ENCODE assay signal across 21 cellular contexts in genomic region chr4:111662496-111662895, GRCh38.
A peak's percentile ranks its signal among the peaks of the same experiment; 100 is the strongest.
DNase-seq lines count a peak whose midpoint lies in the region; ATAC-seq, FAIRE-seq and TF ChIP-seq lines count a peak whose summit lies in the region.
"Had no signal": no experiment of that assay in that cellular context is flagged by ENCODE, and none has a peak within 500 bp of the region (broad histone marks: within the 10 kb centered on the region; RNA-seq: fewer than 3 reads in every experiment).

No MANE protein-coding gene starts in this region.

- H3K27ac Mint-ChIP-seq in stimulated activated naive CD8-positive, alpha-beta T cell treated with anti-CD3 and anti-CD28 coated beads, Interleukin-15, Interleukin-2, amounts not matched to agents 100 ng/mL and 50 ng/mL, for 24 hours, result peak overlapping the region; percentile 43
- peak overlapping the region; percentile 49 for H3K27ac Mint-ChIP-seq in endothelial cell (ENCODE audit: unreplicated experiment)
- H3K27ac Mint-ChIP-seq: B cell; CD4-positive, CD25-positive, alpha-beta regulatory T cell; CD8-positive, alpha-beta T cell; HFFc6 had no signal

- no peak for TF ChIP-seq CTCF in endothelial cell (IDR thresholded peaks at IDR 0.05; ENCODE audit: unreplicated experiment)

- no peaks in the 10 kb centered on the region for H3K4me1 Mint-ChIP-seq in stimulated activated naive CD8-positive, alpha-beta T cell treated with anti-CD3 and anti-CD28 coated beads, Interleukin-15, Interleukin-2, amounts not matched to agents 100 ng/mL and 50 ng/mL, for 24 hours (ENCODE audit: low read depth)
- no peaks in the 10 kb centered on the region for H3K4me1 Mint-ChIP-seq in endothelial cell (ENCODE audit: unreplicated experiment)
- H3K4me1 Mint-ChIP-seq: B cell; CD4-positive, CD25-positive, alpha-beta regulatory T cell had no signal

- no peaks in the 10 kb centered on the region for H3K27me3 Mint-ChIP-seq in stimulated activated naive CD8-positive, alpha-beta T cell treated with anti-CD3 and anti-CD28 coated beads, Interleukin-15, Interleukin-2, amounts not matched to agents 100 ng/mL and 50 ng/mL, for 24 hours
- H3K27me3 Mint-ChIP-seq in endothelial cell (ENCODE audit: unreplicated experiment), result peaks cover 2% of the 10 kb centered on the region
- H3K27me3 Mint-ChIP-seq: B cell; CD4-positive, CD25-positive, alpha-beta regulatory T cell had no signal

- FAIRE-seq in urothelium cell line (lab: Jason Lieb, UNC), result peak; percentile 74
- FAIRE-seq: A204.1, D721Med, G401.6, GM12892, H54 had no signal

- H3K9me3 Mint-ChIP-seq in stimulated activated naive CD8-positive, alpha-beta T cell treated with anti-CD3 and anti-CD28 coated beads, Interleukin-15, Interleukin-2, amounts not matched to agents 100 ng/mL and 50 ng/mL, for 24 hours, result no peaks in the 10 kb centered on the region
- H3K9me3 Mint-ChIP-seq in endothelial cell (ENCODE audit: unreplicated experiment), result no peaks in the 10 kb centered on the region
- H3K9me3 Mint-ChIP-seq: HFFc6 had no signal

- peak; percentile 4 for DNase-seq in DMS53 (lab: John Stamatoyannopoulos, UW)
- no peak for DNase-seq in DMS53 treated with DMSO at 0.1 percent for 48 hours (lab: John Stamatoyannopoulos, UW; ENCODE audit: unreplicated experiment)
- no peak for DNase-seq in stimulated activated naive CD8-positive, alpha-beta T cell treated with anti-CD3 and anti-CD28 coated beads, Interleukin-15, Interleukin-2, amounts not matched to agents 100 U/mL and 50 U/mL, for 24 hours
- no peak for DNase-seq in endothelial cell (ENCODE audit: low spot score)
- no peak for DNase-seq in urothelium cell line (ENCODE audit: low spot score)
- no peak for DNase-seq in stimulated activated CD4-positive, alpha-beta T cell treated with anti-CD3 and anti-CD28 coated beads, Interleukin-2, amount 100 ng/mL, for 24 hours
- DNase-seq: Caco-2; CD4-positive, CD25-positive, alpha-beta regulatory T cell; CD8-positive, alpha-beta T cell; DMS 273 treated with DMSO at 0.1 percent for 48 hours; DND-41; GOT3; HFFc6 had no signal

- ATAC-seq in stimulated activated naive CD8-positive, alpha-beta T cell treated with anti-CD3 and anti-CD28 coated beads, Interleukin-15, Interleukin-2, amounts not matched to agents 100 U/mL and 50 U/mL, for 24 hours, result no peak
- no peak for ATAC-seq in HG02763 (IDR thresholded peaks at IDR 0.05; ENCODE audit: unreplicated experiment)
- ATAC-seq: CD8-positive, alpha-beta T cell had no signal

- no peak overlapping the region for H3K4me3 Mint-ChIP-seq in stimulated activated naive CD8-positive, alpha-beta T cell treated with anti-CD3 and anti-CD28 coated beads, Interleukin-15, Interleukin-2, amounts not matched to agents 100 ng/mL and 50 ng/mL, for 24 hours
- H3K4me3 Mint-ChIP-seq in endothelial cell (ENCODE audit: unreplicated experiment), result no peak overlapping the region
- H3K4me3 Mint-ChIP-seq: B cell; CD8-positive, alpha-beta T cell; HFFc6 had no signal

- no peaks in the 10 kb centered on the region for H3K36me3 Mint-ChIP-seq in stimulated activated naive CD8-positive, alpha-beta T cell treated with anti-CD3 and anti-CD28 coated beads, Interleukin-15, Interleukin-2, amounts not matched to agents 100 ng/mL and 50 ng/mL, for 24 hours (ENCODE audit: low read depth)
- H3K36me3 Mint-ChIP-seq in endothelial cell (ENCODE audit: low read depth, unreplicated experiment), result no peaks in the 10 kb centered on the region
- H3K36me3 Mint-ChIP-seq: CD4-positive, CD25-positive, alpha-beta regulatory T cell; CD8-positive, alpha-beta T cell had no signal
